ENCODE assay signal across 8 cellular contexts in the genomic region with DNA sequence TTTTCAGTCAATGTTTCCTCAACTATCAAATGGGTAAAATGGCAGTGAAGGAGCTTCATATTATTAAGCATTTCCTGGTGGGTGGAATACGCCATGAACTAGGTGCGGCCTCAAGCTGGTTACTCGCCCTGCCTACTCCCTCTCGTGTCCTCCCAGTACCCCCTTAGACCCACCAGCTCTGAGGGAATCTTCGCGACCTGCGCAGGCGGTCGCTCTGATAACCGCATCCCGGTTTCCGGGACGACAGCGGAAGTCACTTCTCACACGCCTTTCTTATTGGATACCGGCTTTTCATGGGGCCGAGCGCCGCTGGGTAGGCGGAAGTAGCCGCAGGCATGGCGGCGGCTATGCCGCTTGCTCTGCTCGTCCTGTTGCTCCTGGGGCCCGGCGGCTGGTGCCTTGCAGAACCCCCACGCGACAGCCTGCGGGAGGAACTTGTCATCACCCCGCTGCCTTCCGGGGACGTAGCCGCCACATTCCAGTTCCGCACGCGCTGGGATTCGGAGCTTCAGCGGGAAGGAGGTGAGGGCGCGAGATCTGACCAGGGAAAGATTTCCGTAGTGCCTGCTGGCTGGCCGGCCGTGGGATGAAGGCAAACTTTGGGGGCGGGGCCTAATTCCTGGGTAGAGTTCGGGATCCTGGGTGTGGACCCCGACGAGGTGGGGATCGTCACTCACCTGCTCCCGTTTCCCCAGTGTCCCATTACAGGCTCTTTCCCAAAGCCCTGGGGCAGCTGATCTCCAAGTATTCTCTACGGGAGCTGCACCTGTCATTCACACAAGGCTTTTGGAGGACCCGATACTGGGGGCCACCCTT. TPM values are rescaled to one million over a fixed set of nuclear protein-coding genes. Genes with fewer than 3 reads are reported as not detected.
A peak's percentile ranks its signal among the peaks of the same experiment; 100 is the strongest.
DNase-seq lines count a peak whose midpoint lies in the region; ATAC-seq and TF ChIP-seq lines count a peak whose summit lies in the region.

A gene (plus strand): TSS at position 320 of the 816 bp plus-strand sequence. CDS start 16 bp downstream, at position 336.

- in situ Hi-C loops in Panc1 (cut with HindIII; ENCODE audit: low pct_unique_long_range_greater_than_20kb, low sequenced_read_pairs), result no loop called here

- peak; percentile 74 for ATAC-seq in GM21576 (IDR thresholded peaks at IDR 0.05; ENCODE audit: unreplicated experiment)
- ATAC-seq in Panc1, result peak; percentile 93
- ATAC-seq in esophagus mucosa, result peak; percentile 77

- H3K4me1 ChIP-seq in Panc1 (ENCODE audit: control insufficient read depth, insufficient read depth, low read length) (peaks cover 35% of the 10 kb centered on the region), muscle layer of duodenum (ENCODE audit: control insufficient read depth in 1 of 2, insufficient read depth in 2 of 2, low read length in 2 of 2) (peaks cover 17 to 33% of the 10 kb centered on the region in 2 donors)

- peaks cover 54% of the 10 kb centered on the region for H3K4me1 Mint-ChIP-seq in activated T-cell treated with anti-CD3 and anti-CD28 coated beads, Interleukin-2, amount 50 U/mL, for 24 hours (ENCODE audit: low read depth)

- peak within 1 kb of the TSS; percentile 96 for H3K4me3 Mint-ChIP-seq in activated T-cell treated with anti-CD3 and anti-CD28 coated beads, Interleukin-2, amount 50 U/mL, for 24 hours

- peak within 1 kb of the TSS; percentile 98 for H3K27ac Mint-ChIP-seq in activated T-cell treated with anti-CD3 and anti-CD28 coated beads, Interleukin-2, amount 50 U/mL, for 24 hours

- H3K27me3 Mint-ChIP-seq in activated T-cell treated with anti-CD3 and anti-CD28 coated beads, Interleukin-2, amount 50 U/mL, for 24 hours, result no peaks in the 10 kb centered on the region

- H3K27ac ChIP-seq in Panc1 (ENCODE audit: low read length) (peak within 1 kb of the TSS; percentile 81), muscle layer of duodenum (ENCODE audit: low read length) (peak within 1 kb of the TSS; percentile 93)

- intact Hi-C loops in Panc1 (cut with micrococcal nuclease; ENCODE audit: unreplicated experiment), result no loop called here

- no peaks in the 10 kb centered on the region for H3K9me3 Mint-ChIP-seq in activated T-cell treated with anti-CD3 and anti-CD28 coated beads, Interleukin-2, amount 50 U/mL, for 24 hours

- BruUV-seq in Panc1 (replicated peaks; lab: Mats Ljungman, UMichigan), result no TSS peak

- no peaks in the 10 kb centered on the region for H3K9me3 ChIP-seq in Panc1 (ENCODE audit: control insufficient read depth, insufficient read depth, low read depth, low read length)
- H3K9me3 ChIP-seq in muscle layer of duodenum (ENCODE audit: control insufficient read depth in 1 of 2, low read length in 2 of 2), result no peaks in the 10 kb centered on the region

- TF ChIP-seq CTCF in Panc1 (IDR thresholded peaks at IDR 0.05), result no peak

- POLR2A ChIA-PET in Panc1 (lab: Charles Lee), result interaction anchor here (0.6 kb wide), 1 partner anchor 15 kb away, joined by 3 read pairs; no protein-coding TSS in a partner anchor

- peaks cover 55% of the 10 kb centered on the region for H3K36me3 Mint-ChIP-seq in activated T-cell treated with anti-CD3 and anti-CD28 coated beads, Interleukin-2, amount 50 U/mL, for 24 hours (ENCODE audit: low read depth)

- H3K36me3 ChIP-seq in Panc1 (ENCODE audit: control insufficient read depth, insufficient read depth, low read length) (peaks cover 4% of the 10 kb centered on the region), muscle layer of duodenum (ENCODE audit: control insufficient read depth in 1 of 2, insufficient read depth in 2 of 2, low read length in 2 of 2) (peaks cover 18 to 29% of the 10 kb centered on the region in 2 donors)

- CTCF ChIA-PET in Panc1 (lab: Charles Lee), result interaction anchor here (0.7 to 1.4 kb wide), 3 partner anchors 9 to 42 kb away, joined by 3 to 6 read pairs (median 5); no protein-coding TSS in a partner anchor

- DNase-seq in DMS153 treated with DMSO at 0.1 percent for 48 hours (lab: John Stamatoyannopoulos, UW; ENCODE audit: unreplicated experiment) (peak; percentile 62), Panc1 (ENCODE audit: low read depth, low spot score) (no peak)
- peak; percentile 89 for DNase-seq in Jurkat, Clone E6-1 (ENCODE audit: low read depth, low spot score)
- DNase-seq in activated T-cell treated with anti-CD3 and anti-CD28 coated beads, Interleukin-2, amount 50 U/mL, for 24 hours, result peak; percentile 89
- DNase-seq in stimulated activated CD8-positive, alpha-beta memory T cell treated with anti-CD3 and anti-CD28 coated beads, Interleukin-7, amount 100 ng/mL, for 24 hours (ENCODE audit: low read depth), result peak; percentile 78

- H3K27me3 ChIP-seq in Panc1 (ENCODE audit: control insufficient read depth, insufficient read depth, low read length) (no peaks in the 10 kb centered on the region), muscle layer of duodenum (ENCODE audit: low read depth, low read length) (no peaks in the 10 kb centered on the region)

- peak within 1 kb of the TSS; percentile 98 for H3K4me3 ChIP-seq in Jurkat, Clone E6-1 (ENCODE audit: low read length)
- H3K4me3 ChIP-seq in Panc1 (ENCODE audit: low read depth in 2 of 2, low read length in 2 of 2) (peak within 1 kb of the TSS; percentile 96 to 98), muscle layer of duodenum (ENCODE audit: low read depth in 1 of 2, low read length in 2 of 2) (peak within 1 kb of the TSS; percentile 91 to 93)

RNA-seq across cellular contexts. Expression of the gene that starts here (rescaled TPM):
- 58.1 TPM for polyA plus RNA-seq in Jurkat, Clone E6-1 (2012; ENCODE audit: insufficient read depth, insufficient read length)
- 108 TPM for total RNA-seq in Panc1 (2021; ENCODE audit: unreplicated experiment)
- 134 TPM for polyA plus RNA-seq in Panc1 (2012; ENCODE audit: insufficient read length)
- 43.0 TPM for total RNA-seq in esophagus mucosa
